In the genomic region with DNA sequence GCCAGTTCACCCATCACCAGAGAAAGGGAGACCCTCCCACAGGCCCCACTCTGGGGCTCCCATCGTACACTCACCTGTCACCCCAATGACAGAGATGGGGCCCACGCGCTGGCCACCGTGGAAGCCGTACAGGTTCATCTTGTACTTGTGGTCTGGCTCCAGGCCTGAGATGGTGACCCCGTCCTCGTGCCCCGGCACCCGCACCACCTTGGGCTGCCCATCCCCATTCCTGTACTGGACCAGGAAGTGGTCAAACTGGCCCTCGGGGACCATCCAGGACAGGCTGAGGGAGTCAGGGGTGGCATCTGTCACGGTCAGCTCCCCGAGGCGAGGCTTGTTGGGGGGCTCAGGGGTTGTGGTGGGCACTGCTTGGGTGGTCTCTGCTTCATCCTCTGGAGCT, we compare ENCODE assay signal across 1 cellular context. TPM values are rescaled to one million over a fixed set of nuclear protein-coding genes. Genes with fewer than 3 reads are reported as not detected.
"Had no signal": no experiment of that assay in that cellular context is flagged by ENCODE, and none has a peak within 500 bp of the region (broad histone marks: within the 10 kb centered on the region; RNA-seq: fewer than 3 reads in every experiment).

No MANE protein-coding gene starts in this region.

RNA-seq across cellular contexts. Expression of gene CYP21A2, which starts 15.1 kb away (rescaled TPM):
- total RNA-seq: G401 had no signal

RNA-seq across cellular contexts. Expression of gene TNXB, which starts 55.8 kb away (rescaled TPM):
- total RNA-seq: G401 had no signal
